In genomic region chr2:44358498-44358897, GRCh38 we compare ENCODE assay signal across 10 cellular contexts. TPM values are rescaled to one million over a fixed set of nuclear protein-coding genes. Genes with fewer than 3 reads are reported as not detected.
DNase-seq lines count a peak whose midpoint lies in the region; ATAC-seq and TF ChIP-seq lines count a peak whose summit lies in the region.
"Had no signal": no experiment of that assay in that cellular context is flagged by ENCODE, and none has a peak within 500 bp of the region (broad histone marks: within the 10 kb centered on the region; RNA-seq: fewer than 3 reads in every experiment).

No MANE protein-coding gene starts in this region.

- no peak overlapping the region for H3K27ac ChIP-seq in stomach
- no peak overlapping the region for H3K27ac ChIP-seq in GM23338 (ENCODE audit: low read depth)
- H3K27ac ChIP-seq: heart right ventricle, tibial nerve had no signal

- 36 to 47% (median 43%) methylated on average over 3 of the region's 3 CpGs for WGBS in stomach, 5 donors

- H3K4me1 ChIP-seq in stomach (peaks cover 18 to 54% (median 38%) of the 10 kb centered on the region in 4 donors), GM23338 (ENCODE audit: insufficient read depth) (peaks cover 8% of the 10 kb centered on the region; the same call in 1 of the 2 replicates)

- H3K36me3 ChIP-seq in stomach: no peaks in the 10 kb centered on the region
- H3K36me3 ChIP-seq in GM23338 (ENCODE audit: insufficient read depth): no peaks in the 10 kb centered on the region

- H3K9me3 ChIP-seq in stomach: no peaks in the 10 kb centered on the region
- H3K9me3 ChIP-seq: heart right ventricle, tibial nerve had no signal

- H3K4me3 Mint-ChIP-seq in GM23338: no peak overlapping the region

- H3F3A ChIP-seq in GM23338 (replicated peaks; ENCODE audit: low read depth): peaks cover 5% of the 10 kb centered on the region; the same call in 1 of the 2 replicates

- ATAC-seq in HG03460 (IDR thresholded peaks at IDR 0.05; ENCODE audit: unreplicated experiment) (peak; percentile 36), HG02588 (IDR thresholded peaks at IDR 0.05; ENCODE audit: unreplicated experiment) (no peak), GM23338 (no peak)
- ATAC-seq: heart right ventricle had no signal

- H3K4me2 ChIP-seq in GM23338: no peak overlapping the region

- H3K27me3 Mint-ChIP-seq in GM23338 (ENCODE audit: insufficient read depth, low read depth, poor library complexity): peaks cover 6% of the 10 kb centered on the region

- no peaks in the 10 kb centered on the region for H4K20me1 ChIP-seq in GM23338 (replicated peaks; ENCODE audit: insufficient read depth)

- intact Hi-C loops in stomach (cut with DNase I; ENCODE audit: low total_unique reads) (no loop called here), posterior vena cava (cut with DNase I) (no loop called here)

- TF ChIP-seq CTCF in GM10266 (IDR thresholded peaks at IDR 0.05; ENCODE audit: control insufficient read depth, insufficient read depth, low read depth, missing control alignments): no peak
- TF ChIP-seq CTCF in epithelial cell of esophagus (IDR thresholded peaks at IDR 0.05; ENCODE audit: insufficient read depth, low read depth, low read length, missing control alignments): no peak
- no peak for TF ChIP-seq CTCF in stomach (IDR thresholded peaks at IDR 0.05)
- TF ChIP-seq CTCF in GM23338 (conservative IDR thresholded peaks at IDR 0.05; ENCODE audit: low read depth in 2 of 2): no peak

- DNase-seq in GM10266 (ENCODE audit: extremely low spot score) (peak; percentile 9), SW480 (ENCODE audit: low spot score) (peak; percentile 84), epithelial cell of esophagus (ENCODE audit: low read depth) (peak; percentile 38), stomach (peak; percentile 72), posterior vena cava (ENCODE audit: low spot score) (no peak), GM23338 (ENCODE audit: low spot score) (no peak)

- no peaks in the 10 kb centered on the region; the same call in 2 of the 3 replicates for H3K36me3 Mint-ChIP-seq in GM23338 (ENCODE audit: low read depth)

- H3K79me2 ChIP-seq in GM23338 (replicated peaks; ENCODE audit: insufficient read depth): peaks cover 24% of the 10 kb centered on the region

- H3K27ac Mint-ChIP-seq in GM23338: no peak overlapping the region

- H3K9me3 Mint-ChIP-seq in GM23338: peaks cover 3% of the 10 kb centered on the region; the same call in 1 of the 3 replicates

- H2AFZ ChIP-seq in GM23338: no peak overlapping the region

- no peak overlapping the region for H3K4me3 ChIP-seq in epithelial cell of esophagus (ENCODE audit: low read length)
- no peak overlapping the region for H3K4me3 ChIP-seq in stomach
- H3K4me3 ChIP-seq in GM23338: no peak overlapping the region
- H3K4me3 ChIP-seq: tibial nerve had no signal

- H3K27me3 ChIP-seq in stomach (no peaks in the 10 kb centered on the region), GM23338 (ENCODE audit: insufficient read depth) (no peaks in the 10 kb centered on the region)
- H3K27me3 ChIP-seq: heart right ventricle, tibial nerve had no signal

- no peak for TF ChIP-seq EP300 in stomach (IDR thresholded peaks at IDR 0.05)

- TF ChIP-seq POLR2A in stomach (IDR thresholded peaks at IDR 0.05): no peak

- no peaks in the 10 kb centered on the region for H3K9me2 ChIP-seq in GM23338 (ENCODE audit: insufficient read depth)

- peaks cover 16% of the 10 kb centered on the region for H3K4me1 Mint-ChIP-seq in GM23338

TF ChIP-seq in GM23338, 12 proteins besides CTCF, POLR2A, EP300 and RAD21:
- no peak for TF ChIP-seq REST (IDR thresholded peaks at IDR 0.05; ENCODE audit: unreplicated experiment)
- TF ChIP-seq ZNF114 (CRISPR knock-in tag; IDR thresholded peaks at IDR 0.05): no peak
- no peak for TF ChIP-seq JUNB (IDR thresholded peaks at IDR 0.05; ENCODE audit: unreplicated experiment)
- no peak for TF ChIP-seq STAT1 (IDR thresholded peaks at IDR 0.05; ENCODE audit: unreplicated experiment)
- TF ChIP-seq NANOG (IDR thresholded peaks at IDR 0.05; ENCODE audit: borderline replicate concordance): no peak
- no peak for TF ChIP-seq POLR2AphosphoS5 (IDR thresholded peaks at IDR 0.05; ENCODE audit: low read depth)
- no peak for TF ChIP-seq EZH2phosphoT487 (IDR thresholded peaks at IDR 0.05; ENCODE audit: unreplicated experiment)

RNA-seq across cellular contexts. Expression of gene PREPL, which starts 2.8 kb away (rescaled TPM):
- total RNA-seq in stomach (10 to 100 TPM; 15.9 to 65.0 (median 33.3) TPM), posterior vena cava (10 to 100 TPM; 46.6 to 73.1 TPM)
- polyA plus RNA-seq in stomach (10 to 100 TPM in 2 of 3 donors, 1 to 10 TPM in 1; 8.1 to 11.9 (median 11.7) TPM), GM23338 (2016; fragmentation: Nextera tagmentation; extraction: Ambion mirVana) (16.5 and 18.8 TPM in 2 replicates)
- 43.1 and 49.0 TPM in 2 replicates for total RNA-seq in GM23338 (2014; rRNA removed; shearing (Covaris generic))

RNA-seq across cellular contexts. Expression of gene CAMKMT, which starts 3.2 kb away (rescaled TPM):
- total RNA-seq in stomach (10 to 100 TPM in 2 of 5 donors, 1 to 10 TPM in 3; 1.4 to 27.4 (median 8.8) TPM), posterior vena cava (10 to 100 TPM; 12.0 to 12.6 TPM)
- polyA plus RNA-seq in stomach (1 to 10 TPM; 3.8 to 7.5 (median 5.0) TPM), GM23338 (2016; fragmentation: Nextera tagmentation; extraction: Ambion mirVana) (27.3 and 29.5 TPM in 2 replicates)
- total RNA-seq in GM23338 (2014; rRNA removed; shearing (Covaris generic)): 24.2 and 26.5 TPM in 2 replicates

Comparison
In these comparisons a context has a peak if more than half of its experiments do, and no peak if none do; other contexts are left out.
1. DNase-seq: peak in GM10266 (single experiment), SW480 (single experiment), epithelial cell of esophagus (single experiment) and stomach (single experiment); none in posterior vena cava (single experiment) and GM23338 (single experiment).